Comparison of ENCODE assay signal across 10 cellular contexts in genomic region chr2:54483426-54483825, GRCh38. TPM values are rescaled to one million over a fixed set of nuclear protein-coding genes. Genes with fewer than 3 reads are reported as not detected.
DNase-seq lines count a peak whose midpoint lies in the region; ATAC-seq, FAIRE-seq and TF ChIP-seq lines count a peak whose summit lies in the region.
"Had no signal": no experiment of that assay in that cellular context is flagged by ENCODE, and none has a peak within 500 bp of the region (broad histone marks: within the 10 kb centered on the region; RNA-seq: fewer than 3 reads in every experiment).

No MANE protein-coding gene starts in this region.

- H3K9me3 ChIP-seq in HepG2 (ENCODE audit: low read length) (no peaks in the 10 kb centered on the region), right lobe of liver (no peaks in the 10 kb centered on the region)

- H3K27me3 Mint-ChIP-seq in endothelial cell (ENCODE audit: unreplicated experiment), result peaks cover 12% of the 10 kb centered on the region
- no peaks in the 10 kb centered on the region for H3K27me3 Mint-ChIP-seq in mesothelial cell of epicardium (ENCODE audit: low read depth)

- H3K9me3 Mint-ChIP-seq in endothelial cell (ENCODE audit: unreplicated experiment), result no peaks in the 10 kb centered on the region
- peaks cover 7% of the 10 kb centered on the region for H3K9me3 Mint-ChIP-seq in mesothelial cell of epicardium
- H3K9me3 Mint-ChIP-seq: activated T-helper 1 cell treated with anti-CD3 and anti-CD28 coated beads, Interleukin-12 subunit alpha, Interleukin-12 subunit beta, Interleukin-2, Interleukin-4 antibody, amounts not matched to agents 30 ng/mL and 10 ng/mL and 1 ng/mL, durations not matched to agents 14 hours and 24 hours and 36 hours had no signal

- CTCF ChIA-PET in HepG2 (lab: Yijun Ruan, JAX; ENCODE audit: low intra/inter-chr PET ratio, low total read pairs), result no interaction called here

- no peaks in the 10 kb centered on the region for H3K27me3 ChIP-seq in HepG2 (ENCODE audit: control insufficient read depth in 1 of 2, insufficient read depth in 2 of 2, low read length in 2 of 2)
- no peaks in the 10 kb centered on the region for H3K27me3 ChIP-seq in right lobe of liver

- H3K36me3 ChIP-seq in HepG2 (replicated peaks in 1 of 2; ENCODE audit: control insufficient read depth in 1 of 2, insufficient read depth in 2 of 2, low read length in 2 of 2), result peaks cover 1 to 4% of the 10 kb centered on the region in 2 experiments; a peak in 2 of 5 replicates
- H3K36me3 ChIP-seq in right lobe of liver, result no peaks in the 10 kb centered on the region

- ATAC-seq in HepG2, result peak; percentile 50
- no peak for ATAC-seq in right lobe of liver
- no peak for ATAC-seq in GM19467 (IDR thresholded peaks at IDR 0.05; ENCODE audit: unreplicated experiment)

- peaks cover 55% of the 10 kb centered on the region for H3K4me1 Mint-ChIP-seq in endothelial cell (ENCODE audit: unreplicated experiment)
- peaks cover 30% of the 10 kb centered on the region for H3K4me1 Mint-ChIP-seq in mesothelial cell of epicardium

- H3K9ac ChIP-seq in HepG2 (ENCODE audit: insufficient read depth, low read depth, low read length), result no peak overlapping the region

- TF ChIP-seq RAD21 in HepG2 (CRISPR knock-in tag; IDR thresholded peaks at IDR 0.05), result no peak

- H3K4me3 ChIP-seq in HepG2 (replicated peaks in 1 of 3; ENCODE audit: insufficient read depth in 1 of 3, low read depth in 2 of 3, low read length in 3 of 3) (no peak overlapping the region), right lobe of liver (no peak overlapping the region)

- H3K4me1 ChIP-seq in HepG2 (ENCODE audit: insufficient read depth, low read length), result peaks cover 58% of the 10 kb centered on the region
- peaks cover 0 to 25% (median 10%) of the 10 kb centered on the region in 4 donors for H3K4me1 ChIP-seq in right lobe of liver

- peaks cover 43% of the 10 kb centered on the region for H3K36me3 Mint-ChIP-seq in endothelial cell (ENCODE audit: low read depth, unreplicated experiment)
- H3K36me3 Mint-ChIP-seq in mesothelial cell of epicardium, result peaks cover 17% of the 10 kb centered on the region

- H3K4me3 Mint-ChIP-seq in endothelial cell (ENCODE audit: unreplicated experiment) (peak overlapping the region; percentile 71), mesothelial cell of epicardium (no peak overlapping the region)
- H3K4me3 Mint-ChIP-seq: activated T-helper 1 cell treated with anti-CD3 and anti-CD28 coated beads, Interleukin-12 subunit alpha, Interleukin-12 subunit beta, Interleukin-2, Interleukin-4 antibody, amounts not matched to agents 30 ng/mL and 10 ng/mL and 1 ng/mL, durations not matched to agents 14 hours and 24 hours and 36 hours had no signal

- intact Hi-C loops in HepG2 (cut with micrococcal nuclease; ENCODE audit: unreplicated experiment) (no loop called here), right lobe of liver (cut with DNase I) (no loop called here)

- no peak for TF ChIP-seq EP300 in HepG2 (IDR thresholded peaks at IDR 0.05; ENCODE audit: low read depth in 2 of 2, low read length in 2 of 2)
- no peak for TF ChIP-seq EP300 in HepG2 (CRISPR knock-in tag; IDR thresholded peaks at IDR 0.05; ENCODE audit: borderline replicate concordance)

- H3K27ac Mint-ChIP-seq in endothelial cell (ENCODE audit: unreplicated experiment) (peak overlapping the region; percentile 84), mesothelial cell of epicardium (peak overlapping the region; percentile 39)
- H3K27ac Mint-ChIP-seq: activated T-helper 1 cell treated with anti-CD3 and anti-CD28 coated beads, Interleukin-12 subunit alpha, Interleukin-12 subunit beta, Interleukin-2, Interleukin-4 antibody, amounts not matched to agents 30 ng/mL and 10 ng/mL and 1 ng/mL, durations not matched to agents 14 hours and 24 hours and 36 hours had no signal

- no TSS peak for BruUV-seq in HepG2 (replicated peaks; lab: Mats Ljungman, UMichigan)

- WGBS in HepG2 (ENCODE audit: low lambda C conversion rate), result 89% methylated on average over 5 of the region's 5 CpGs
- WGBS in right lobe of liver (ENCODE audit: insufficient coverage, low coverage, low lambda C conversion rate, missing lambda C conversion rate), result 60% methylated on average over 5 of the region's 5 CpGs

- no peak for FAIRE-seq in HepG2 (lab: Jason Lieb, UNC)

- DNase-seq in HepG2 (ENCODE audit: low spot score) (peak; percentile 32), right lobe of liver (no peak), endothelial cell (ENCODE audit: low spot score) (no peak), mesothelial cell of epicardium (ENCODE audit: low spot score in 2 of 2, unreplicated experiment in 2 of 2) (no peak), NCI-H526 treated with DMSO at 0.1 percent for 48 hours (lab: John Stamatoyannopoulos, UW) (no peak), HuH-7 (ENCODE audit: low spot score) (no peak), AML-193 (lab: John Stamatoyannopoulos, UW) (no peak)

- POLR2A ChIA-PET in HepG2 (lab: Yijun Ruan, JAX), result interaction anchor here (0.5 kb wide), 1 partner anchor 12 kb away, joined by 3 read pairs; no protein-coding TSS in a partner anchor

- H3K27ac ChIP-seq in HepG2 (ENCODE audit: extremely low read length, insufficient read depth, low read length), result no peak overlapping the region
- H3K27ac ChIP-seq in right lobe of liver, result no peak overlapping the region
- H3K27ac ChIP-seq: HL-60 had no signal

- TF ChIP-seq POLR2A in HepG2 (IDR thresholded peaks at IDR 0.05; ENCODE audit: insufficient read depth in 1 of 2, low read depth in 2 of 2, low read length in 2 of 2) (no peak), right lobe of liver (IDR thresholded peaks at IDR 0.05) (no peak)

- peaks cover 77% of the 10 kb centered on the region for H3K79me2 ChIP-seq in HepG2 (ENCODE audit: insufficient read depth, low read length)

- peak overlapping the region; percentile 33; the same call in 1 of the 2 replicates for H3K4me2 ChIP-seq in HepG2 (ENCODE audit: low read depth, low read length)

- in situ Hi-C loops in HepG2 (cut with HindIII; ENCODE audit: extremely low pct_ligation_motif_present, low pct_unique_long_range_greater_than_20kb), result no loop called here

- H4K20me1 ChIP-seq in HepG2 (ENCODE audit: insufficient read depth, low read length), result peaks cover 55% of the 10 kb centered on the region; the same call in 1 of the 2 replicates

- TF ChIP-seq CTCF in HepG2 (CRISPR knock-in tag; IDR thresholded peaks at IDR 0.05) (no peak), right lobe of liver (IDR thresholded peaks at IDR 0.05) (no peak), endothelial cell (IDR thresholded peaks at IDR 0.05; ENCODE audit: unreplicated experiment) (no peak), mesothelial cell of epicardium (IDR thresholded peaks at IDR 0.05; ENCODE audit: unreplicated experiment) (no peak)

- no peak overlapping the region for H2AFZ ChIP-seq in HepG2 (ENCODE audit: low read length)

TF ChIP-seq in HepG2, 621 proteins besides CTCF, POLR2A, EP300 and RAD21 (continues in another document):
- TF ChIP-seq TBX2 (CRISPR knock-in tag; IDR thresholded peaks at IDR 0.05; ENCODE audit: borderline replicate concordance) (0 out of 2 replicates have a peak, but pooled peaks have one; percentile 49), ZNF44 (CRISPR knock-in tag; IDR thresholded peaks at IDR 0.05) (no peak)
- TF ChIP-seq, protein P1, sequence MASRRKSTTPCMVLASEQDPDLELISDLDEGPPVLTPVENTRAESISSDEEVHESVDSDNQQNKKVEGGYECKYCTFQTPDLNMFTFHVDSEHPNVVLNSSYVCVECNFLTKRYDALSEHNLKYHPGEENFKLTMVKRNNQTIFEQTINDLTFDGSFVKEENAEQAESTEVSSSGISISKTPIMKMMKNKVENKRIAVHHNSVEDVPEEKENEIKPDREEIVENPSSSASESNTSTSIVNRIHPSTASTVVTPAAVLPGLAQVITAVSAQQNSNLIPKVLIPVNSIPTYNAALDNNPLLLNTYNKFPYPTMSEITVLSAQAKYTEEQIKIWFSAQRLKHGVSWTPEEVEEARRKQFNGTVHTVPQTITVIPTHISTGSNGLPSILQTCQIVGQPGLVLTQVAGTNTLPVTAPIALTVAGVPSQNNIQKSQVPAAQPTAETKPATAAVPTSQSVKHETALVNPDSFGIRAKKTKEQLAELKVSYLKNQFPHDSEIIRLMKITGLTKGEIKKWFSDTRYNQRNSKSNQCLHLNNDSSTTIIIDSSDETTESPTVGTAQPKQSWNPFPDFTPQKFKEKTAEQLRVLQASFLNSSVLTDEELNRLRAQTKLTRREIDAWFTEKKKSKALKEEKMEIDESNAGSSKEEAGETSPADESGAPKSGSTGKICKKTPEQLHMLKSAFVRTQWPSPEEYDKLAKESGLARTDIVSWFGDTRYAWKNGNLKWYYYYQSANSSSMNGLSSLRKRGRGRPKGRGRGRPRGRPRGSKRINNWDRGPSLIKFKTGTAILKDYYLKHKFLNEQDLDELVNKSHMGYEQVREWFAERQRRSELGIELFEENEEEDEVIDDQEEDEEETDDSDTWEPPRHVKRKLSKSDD (CRISPR knock-in tag; IDR thresholded peaks at IDR 0.05; ENCODE audit: low read depth), result 0 out of 2 replicates have a peak, but pooled peaks have one; percentile 22

RNA-seq across cellular contexts. Expression of gene SPTBN1, which starts 27.3 kb away (rescaled TPM):
- total RNA-seq in HepG2 (2016; rRNA removed; fragmentation: Illumina TruSeq; extraction: Trizol) (139 and 299 TPM in 2 replicates), right lobe of liver (100 to 1,000 TPM; 107 to 315 (median 227) TPM), endothelial cell (ENCODE audit: unreplicated experiment) (983 TPM), mesothelial cell of epicardium (265 to 281 TPM (median 271 TPM) in 3 replicates)
- total RNA-seq in HepG2 (2016; cell fraction: cytosol; rRNA removed; fragmentation: Illumina TruSeq; extraction: Trizol; ENCODE audit: low read depth), result 7.6 and 9.0 TPM in 2 replicates
- 109 and 295 TPM in 2 replicates for total RNA-seq in HepG2 (2016; cell fraction: insoluble cytoplasmic fraction; rRNA removed; fragmentation: Illumina TruSeq; extraction: Trizol)
- total RNA-seq in HepG2 (2016; cell fraction: membrane; rRNA removed; fragmentation: Illumina TruSeq; extraction: Trizol), result 27.1 and 31.5 TPM in 2 replicates
- 441 and 497 TPM in 2 replicates for total RNA-seq in HepG2 (2016; cell fraction: nucleus; rRNA removed; fragmentation: Illumina TruSeq; extraction: Trizol)
- polyA plus RNA-seq in HepG2 (2011; rRNA removed), result 123 and 127 TPM in 2 replicates
- polyA plus RNA-seq in HepG2 (2011; cell fraction: cytosol; rRNA removed), result 37.4 and 38.8 TPM in 2 replicates
- 594 and 623 TPM in 2 replicates for polyA plus RNA-seq in HepG2 (2011; cell fraction: nucleus; rRNA removed)
- 212 and 223 TPM in 2 replicates for polyA plus RNA-seq in HepG2 (2012)
- 3.3 and 4.0 TPM in 2 replicates for polyA plus RNA-seq in HepG2 (2016; cell fraction: cytosol; fragmentation: Illumina TruSeq; extraction: Trizol; ENCODE audit: low read depth)
- polyA plus RNA-seq in HepG2 (2016; cell fraction: insoluble cytoplasmic fraction; fragmentation: Illumina TruSeq; extraction: Trizol; ENCODE audit: low read depth), result 55.3 and 74.4 TPM in 2 replicates
- polyA plus RNA-seq in HepG2 (2016; cell fraction: membrane; fragmentation: Illumina TruSeq; extraction: Trizol; ENCODE audit: low read depth), result 9.0 and 11.0 TPM in 2 replicates
- 381 and 401 TPM in 2 replicates for polyA plus RNA-seq in HepG2 (2016; cell fraction: nucleus; fragmentation: Illumina TruSeq; extraction: Trizol; ENCODE audit: insufficient read depth, low read depth)
- 53.9 and 245 TPM in 2 replicates for polyA minus RNA-seq in HepG2 (2011; rRNA and poly(A)+ RNA removed; ENCODE audit: low replicate concordance)
- 129 and 133 TPM in 2 replicates for polyA minus RNA-seq in HepG2 (2011; cell fraction: cytosol; rRNA and poly(A)+ RNA removed)
- polyA minus RNA-seq in HepG2 (2011; cell fraction: nucleus; rRNA and poly(A)+ RNA removed), result 957 and 1,039 TPM in 2 replicates
